In genomic region chr4:46386570-46386969, GRCh38 we compare ENCODE assay signal across 14 cellular contexts. TPM values are rescaled to one million over a fixed set of nuclear protein-coding genes. Genes with fewer than 3 reads are reported as not detected.
DNase-seq lines count a peak whose midpoint lies in the region; ATAC-seq and TF ChIP-seq lines count a peak whose summit lies in the region.
"Had no signal": no experiment of that assay in that cellular context is flagged by ENCODE, and none has a peak within 500 bp of the region (broad histone marks: within the 10 kb centered on the region; RNA-seq: fewer than 3 reads in every experiment).

No MANE protein-coding gene starts in this region.

- H3K36me3 ChIP-seq in hepatocyte (replicated peaks; ENCODE audit: insufficient read depth, low read depth) (no peaks in the 10 kb centered on the region), lower lobe of right lung (no peaks in the 10 kb centered on the region)
- H3K36me3 ChIP-seq in CD4-positive, alpha-beta memory T cell (ENCODE audit: insufficient read depth, low read length): no peaks in the 10 kb centered on the region
- H3K36me3 ChIP-seq: Peyer's patch, prostate gland had no signal

- no peaks in the 10 kb centered on the region for H3K79me2 ChIP-seq in hepatocyte

- 35% methylated on average over 1 of the region's 1 CpG for WGBS in hepatocyte (ENCODE audit: low lambda C conversion rate, missing lambda C conversion rate)

- no peak overlapping the region for H3K4me3 Mint-ChIP-seq in CD4-positive, alpha-beta memory T cell
- no peak overlapping the region for H3K4me3 Mint-ChIP-seq in stimulated activated naive CD8-positive, alpha-beta T cell treated with anti-CD3 and anti-CD28 coated beads, Interleukin-15, amount 100 ng/mL, for 72 hours
- no peak overlapping the region for H3K4me3 Mint-ChIP-seq in activated T-helper 17 cell treated with anti-CD3 and anti-CD28 coated beads, Interleukin-2, amount 50 U/mL, for 72 hours

- peaks cover 0 to 14% (median 6%) of the 10 kb centered on the region in 8 donors for H3K9me3 Mint-ChIP-seq in CD4-positive, alpha-beta memory T cell
- H3K9me3 Mint-ChIP-seq in stimulated activated naive CD8-positive, alpha-beta T cell treated with anti-CD3 and anti-CD28 coated beads, Interleukin-15, amount 100 ng/mL, for 72 hours: no peaks in the 10 kb centered on the region
- peaks cover 4% of the 10 kb centered on the region for H3K9me3 Mint-ChIP-seq in activated T-helper 17 cell treated with anti-CD3 and anti-CD28 coated beads, Interleukin-2, amount 50 U/mL, for 72 hours

- DNase-seq in COR-L47 (lab: John Stamatoyannopoulos, UW): peak; percentile 80
- DNase-seq in M059J (ENCODE audit: low read depth): peak; percentile 4
- DNase-seq in SK-MEL-5 (ENCODE audit: low read depth, low spot score): peak; percentile 48
- DNase-seq in hepatocyte (ENCODE audit: low spot score): peak; percentile 59
- no peak for DNase-seq in lower lobe of right lung
- DNase-seq in CD4-positive, alpha-beta memory T cell: no peak
- no peak for DNase-seq in stimulated activated naive CD8-positive, alpha-beta T cell treated with anti-CD3 and anti-CD28 coated beads, Interleukin-15, amount 100 ng/mL, for 72 hours
- DNase-seq: activated CD4-positive, CD25-positive, alpha-beta regulatory T cell; stimulated activated CD4-positive, alpha-beta T cell treated with anti-CD3 and anti-CD28 coated beads, Interleukin-2, amount 100 ng/mL, for 24 hours; stimulated activated naive CD4-positive, alpha-beta T cell treated with Interleukin-2 at 50 U/mL for 16 hours had no signal

- H3K27ac ChIP-seq in hepatocyte: no peak overlapping the region
- no peak overlapping the region for H3K27ac ChIP-seq in lower lobe of right lung
- no peak overlapping the region for H3K27ac ChIP-seq in CD4-positive, alpha-beta memory T cell (ENCODE audit: low read depth, low read length)
- H3K27ac ChIP-seq: Peyer's patch, prostate gland had no signal

- no peak for ATAC-seq in lower lobe of right lung
- no peak for ATAC-seq in stimulated activated naive CD8-positive, alpha-beta T cell treated with anti-CD3 and anti-CD28 coated beads, Interleukin-15, amount 100 ng/mL, for 72 hours
- ATAC-seq in activated T-helper 17 cell treated with anti-CD3 and anti-CD28 coated beads, Interleukin-2, amount 50 U/mL, for 72 hours (replicated peaks): no peak

- peaks cover 23 to 24% of the 10 kb centered on the region in 2 donors for H3K27me3 Mint-ChIP-seq in CD4-positive, alpha-beta memory T cell
- H3K27me3 Mint-ChIP-seq in stimulated activated naive CD8-positive, alpha-beta T cell treated with anti-CD3 and anti-CD28 coated beads, Interleukin-15, amount 100 ng/mL, for 72 hours: peaks cover 36% of the 10 kb centered on the region
- H3K27me3 Mint-ChIP-seq in activated T-helper 17 cell treated with anti-CD3 and anti-CD28 coated beads, Interleukin-2, amount 50 U/mL, for 72 hours: peaks cover 29% of the 10 kb centered on the region

- peaks cover 0 to 5% of the 10 kb centered on the region in 2 donors for H3K36me3 Mint-ChIP-seq in CD4-positive, alpha-beta memory T cell
- no peaks in the 10 kb centered on the region for H3K36me3 Mint-ChIP-seq in activated T-helper 17 cell treated with anti-CD3 and anti-CD28 coated beads, Interleukin-2, amount 50 U/mL, for 72 hours (ENCODE audit: low read depth)

- POLR2A ChIA-PET in CD4-positive, alpha-beta memory T cell (lab: Charles Lee; ENCODE audit: partially characterized antibody): no interaction called here

- H2AFZ ChIP-seq in hepatocyte: no peak overlapping the region

- peaks cover 7 to 21% (median 10%) of the 10 kb centered on the region in 4 donors for H3K4me1 Mint-ChIP-seq in CD4-positive, alpha-beta memory T cell
- H3K4me1 Mint-ChIP-seq in stimulated activated naive CD8-positive, alpha-beta T cell treated with anti-CD3 and anti-CD28 coated beads, Interleukin-15, amount 100 ng/mL, for 72 hours: peaks cover 12% of the 10 kb centered on the region
- no peaks in the 10 kb centered on the region for H3K4me1 Mint-ChIP-seq in activated T-helper 17 cell treated with anti-CD3 and anti-CD28 coated beads, Interleukin-2, amount 50 U/mL, for 72 hours

- intact Hi-C loops in lower lobe of right lung (cut with DNase I): no loop called here
- intact Hi-C loops in CD4-positive, alpha-beta memory T cell (cut with micrococcal nuclease): no loop called here

- H3K4me1 ChIP-seq in hepatocyte (ENCODE audit: insufficient read depth): peaks cover 14% of the 10 kb centered on the region
- H3K4me1 ChIP-seq in lower lobe of right lung: peaks cover 4% of the 10 kb centered on the region
- no peaks in the 10 kb centered on the region for H3K4me1 ChIP-seq in CD4-positive, alpha-beta memory T cell (ENCODE audit: insufficient read depth, low read length)
- H3K4me1 ChIP-seq: Peyer's patch, prostate gland had no signal

- in situ Hi-C loops in SK-MEL-5 (cut with HindIII; ENCODE audit: low pct_unique_long_range_greater_than_20kb, low sequenced_read_pairs): no loop called here

- H3K27me3 ChIP-seq in hepatocyte (peaks cover 57% of the 10 kb centered on the region), lower lobe of right lung (ENCODE audit: low read depth) (peaks cover 27% of the 10 kb centered on the region)
- H3K27me3 ChIP-seq in CD4-positive, alpha-beta memory T cell (ENCODE audit: insufficient read depth, low read length): no peaks in the 10 kb centered on the region
- H3K27me3 ChIP-seq: Peyer's patch had no signal

- H3K4me3 ChIP-seq in hepatocyte: no peak overlapping the region
- H3K4me3 ChIP-seq in lower lobe of right lung: no peak overlapping the region
- H3K4me3 ChIP-seq in CD4-positive, alpha-beta memory T cell (ENCODE audit: low read length in 2 of 2): no peak overlapping the region
- H3K4me3 ChIP-seq: Peyer's patch, prostate gland had no signal

- H3K9me3 ChIP-seq in hepatocyte (ENCODE audit: low read depth) (no peaks in the 10 kb centered on the region), lower lobe of right lung (no peaks in the 10 kb centered on the region)
- H3K9me3 ChIP-seq in CD4-positive, alpha-beta memory T cell (ENCODE audit: control insufficient read depth in 1 of 2, low read length in 2 of 2): no peaks in the 10 kb centered on the region
- H3K9me3 ChIP-seq: Peyer's patch, prostate gland had no signal

- H3K27ac Mint-ChIP-seq in CD4-positive, alpha-beta memory T cell: no peak overlapping the region
- H3K27ac Mint-ChIP-seq in stimulated activated naive CD8-positive, alpha-beta T cell treated with anti-CD3 and anti-CD28 coated beads, Interleukin-15, amount 100 ng/mL, for 72 hours: no peak overlapping the region
- H3K27ac Mint-ChIP-seq in activated T-helper 17 cell treated with anti-CD3 and anti-CD28 coated beads, Interleukin-2, amount 50 U/mL, for 72 hours: no peak overlapping the region

- peak; percentile 26 for TF ChIP-seq CTCF in hepatocyte (IDR thresholded peaks at IDR 0.05; ENCODE audit: poor library complexity)
- TF ChIP-seq CTCF in lower lobe of right lung (IDR thresholded peaks at IDR 0.05): no peak

- H3K9me2 ChIP-seq in hepatocyte (replicated peaks; ENCODE audit: insufficient read depth): no peaks in the 10 kb centered on the region

- CTCF ChIA-PET in CD4-positive, alpha-beta memory T cell (lab: Charles Lee; ENCODE audit: partially characterized antibody): no interaction called here

- H3K4me2 ChIP-seq in hepatocyte: no peak overlapping the region

- H4K20me1 ChIP-seq in hepatocyte (ENCODE audit: insufficient read depth, poor library complexity, severe bottlenecking): no peaks in the 10 kb centered on the region

RNA-seq across cellular contexts. Expression of gene GABRA2, which starts 3.4 kb away (rescaled TPM):
- total RNA-seq in M059J (2014; rRNA removed; shearing (Covaris generic)): 0.02 TPM in 1 of 2 replicates, not detected in the other
- total RNA-seq in SK-MEL-5 (2014; rRNA removed; shearing (Covaris generic)): 0.08 and 0.11 TPM in 2 replicates
- polyA plus RNA-seq in SK-MEL-5 (2015; cell fraction: cytosol; rRNA removed): 0.04 and 0.15 TPM in 2 replicates
- 0.03 and 0.07 TPM in 2 replicates for polyA plus RNA-seq in SK-MEL-5 (2015; cell fraction: nucleus; rRNA removed)
- total RNA-seq in hepatocyte (2.3 and 2.7 TPM in 2 replicates), lower lobe of right lung (0.32 TPM)
- polyA plus RNA-seq in hepatocyte: 0.57 and 0.89 TPM in 2 replicates
- total RNA-seq in CD4-positive, alpha-beta memory T cell: not detected
- polyA plus RNA-seq in CD4-positive, alpha-beta memory T cell: not detected
- total RNA-seq in activated T-helper 17 cell treated with anti-CD3 and anti-CD28 coated beads, Interleukin-2, amount 50 U/mL, for 72 hours: not detected
- polyA plus RNA-seq: BJ had no signal

Comparison
In these comparisons a context has a peak if more than half of its experiments do, and no peak if none do; other contexts are left out.
1. DNase-seq: peak in COR-L47 (single experiment), M059J (single experiment), SK-MEL-5 (single experiment) and hepatocyte (single experiment); none in lower lobe of right lung (single experiment), CD4-positive, alpha-beta memory T cell (0 of 5) and stimulated activated naive CD8-positive, alpha-beta T cell treated with anti-CD3 and anti-CD28 coated beads, Interleukin-15, amount 100 ng/mL, for 72 hours (0 of 2).